In the genomic region with DNA sequence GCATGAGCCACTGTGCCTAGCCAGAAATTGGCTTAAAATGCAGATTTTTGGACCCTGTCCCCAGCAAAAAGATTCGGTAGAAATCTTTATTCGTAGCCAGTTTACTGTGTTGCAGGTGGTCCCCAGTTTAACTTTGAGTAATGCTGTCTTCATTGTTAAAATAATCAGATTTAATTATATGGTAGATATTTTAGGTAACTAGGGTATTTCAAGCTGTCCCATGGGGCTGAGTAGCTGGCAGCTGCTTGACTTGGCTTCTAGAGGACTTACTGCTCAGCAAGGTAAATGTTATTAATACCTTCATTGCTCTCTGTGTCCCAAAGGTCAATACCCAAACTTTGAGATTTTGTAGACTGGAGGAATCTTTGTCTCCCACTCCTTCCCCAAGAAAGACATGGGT, we compare ENCODE assay signal across 1 cellular context.
TF ChIP-seq lines count a peak whose summit lies in the region.

No MANE protein-coding gene starts in this region.

TF ChIP-seq in GM12878, 131 proteins besides CTCF, POLR2A, EP300 and RAD21:
- TF ChIP-seq, protein P1, sequence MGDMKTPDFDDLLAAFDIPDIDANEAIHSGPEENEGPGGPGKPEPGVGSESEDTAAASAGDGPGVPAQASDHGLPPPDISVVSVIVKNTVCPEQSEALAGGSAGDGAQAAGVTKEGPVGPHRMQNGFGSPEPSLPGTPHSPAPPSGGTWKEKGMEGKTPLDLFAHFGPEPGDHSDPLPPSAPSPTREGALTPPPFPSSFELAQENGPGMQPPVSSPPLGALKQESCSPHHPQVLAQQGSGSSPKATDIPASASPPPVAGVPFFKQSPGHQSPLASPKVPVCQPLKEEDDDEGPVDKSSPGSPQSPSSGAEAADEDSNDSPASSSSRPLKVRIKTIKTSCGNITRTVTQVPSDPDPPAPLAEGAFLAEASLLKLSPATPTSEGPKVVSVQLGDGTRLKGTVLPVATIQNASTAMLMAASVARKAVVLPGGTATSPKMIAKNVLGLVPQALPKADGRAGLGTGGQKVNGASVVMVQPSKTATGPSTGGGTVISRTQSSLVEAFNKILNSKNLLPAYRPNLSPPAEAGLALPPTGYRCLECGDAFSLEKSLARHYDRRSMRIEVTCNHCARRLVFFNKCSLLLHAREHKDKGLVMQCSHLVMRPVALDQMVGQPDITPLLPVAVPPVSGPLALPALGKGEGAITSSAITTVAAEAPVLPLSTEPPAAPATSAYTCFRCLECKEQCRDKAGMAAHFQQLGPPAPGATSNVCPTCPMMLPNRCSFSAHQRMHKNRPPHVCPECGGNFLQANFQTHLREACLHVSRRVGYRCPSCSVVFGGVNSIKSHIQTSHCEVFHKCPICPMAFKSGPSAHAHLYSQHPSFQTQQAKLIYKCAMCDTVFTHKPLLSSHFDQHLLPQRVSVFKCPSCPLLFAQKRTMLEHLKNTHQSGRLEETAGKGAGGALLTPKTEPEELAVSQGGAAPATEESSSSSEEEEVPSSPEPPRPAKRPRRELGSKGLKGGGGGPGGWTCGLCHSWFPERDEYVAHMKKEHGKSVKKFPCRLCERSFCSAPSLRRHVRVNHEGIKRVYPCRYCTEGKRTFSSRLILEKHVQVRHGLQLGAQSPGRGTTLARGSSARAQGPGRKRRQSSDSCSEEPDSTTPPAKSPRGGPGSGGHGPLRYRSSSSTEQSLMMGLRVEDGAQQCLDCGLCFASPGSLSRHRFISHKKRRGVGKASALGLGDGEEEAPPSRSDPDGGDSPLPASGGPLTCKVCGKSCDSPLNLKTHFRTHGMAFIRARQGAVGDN (IDR thresholded peaks at IDR 0.05), result no peak
- no peak for TF ChIP-seq ZNF384 (IDR thresholded peaks at IDR 0.05; ENCODE audit: borderline replicate concordance, low read depth, low read length)
- TF ChIP-seq MEF2B (IDR thresholded peaks at IDR 0.05; ENCODE audit: partially characterized antibody, poor library complexity, severe bottlenecking), result peak; percentile 78
- TF ChIP-seq MTA2 (IDR thresholded peaks at IDR 0.05; ENCODE audit: low read depth), result 0 out of 2 replicates have a peak, but pooled peaks have one; percentile 22
